In the genomic region with DNA sequence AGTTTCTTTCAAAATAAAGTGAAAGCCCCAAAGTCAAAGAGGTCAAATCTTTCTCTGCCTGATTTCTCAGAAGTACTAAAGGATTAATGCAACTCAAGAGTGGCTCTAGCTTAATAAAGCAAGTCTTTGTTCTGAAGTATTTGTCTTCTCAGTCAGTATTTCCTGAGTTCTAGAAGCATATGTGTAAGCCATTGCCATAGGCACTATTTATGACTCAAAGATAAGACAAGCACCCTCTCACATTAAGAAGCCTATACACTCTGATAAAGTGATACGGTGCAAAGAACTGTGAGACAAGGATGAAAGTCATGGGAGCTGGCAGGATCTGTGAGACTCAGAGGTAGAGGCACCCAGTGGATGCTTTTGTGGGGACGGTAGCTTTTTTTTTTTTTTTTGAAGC, we compare ENCODE assay signal across 18 cellular contexts.
A peak's percentile ranks its signal among the peaks of the same experiment; 100 is the strongest.
DNase-seq lines count a peak whose midpoint lies in the region; ATAC-seq, FAIRE-seq and TF ChIP-seq lines count a peak whose summit lies in the region.
"Had no signal": no experiment of that assay in that cellular context is flagged by ENCODE, and none has a peak within 500 bp of the region (broad histone marks: within the 10 kb centered on the region; RNA-seq: fewer than 3 reads in every experiment).

No MANE protein-coding gene starts in this region.

- FAIRE-seq in K562 (lab: Jason Lieb, UNC) = no peak
- FAIRE-seq: GM12892, H1 had no signal

- 0% methylated on average over 1 of the region's 2 CpGs for whole genome bisulfite sequencing in K562 (ENCODE audit: insufficient coverage, low coverage, missing lambda C conversion rate)

- H3K9me3 ChIP-seq in K562 (replicated peaks; ENCODE audit: control insufficient read depth, insufficient read depth, low read depth, low read length) (no peaks in the 10 kb centered on the region), right atrium auricular region (no peaks in the 10 kb centered on the region)
- H3K9me3 ChIP-seq: BLaER1, SJCRH30 had no signal

- TF ChIP-seq POLR2A in K562 (conservative IDR thresholded peaks at IDR 0.05) = no peak

- H3K4me1 ChIP-seq in K562 (replicated peaks in 1 of 2; ENCODE audit: control insufficient read depth in 2 of 2, insufficient read depth in 2 of 2, low read length in 2 of 2) = no peaks in the 10 kb centered on the region
- no peaks in the 10 kb centered on the region for H3K4me1 ChIP-seq in right atrium auricular region
- H3K4me1 ChIP-seq: BLaER1 had no signal

- TF ChIP-seq CTCF in K562 (IDR thresholded peaks at IDR 0.05 in 2 of 3, conservative IDR thresholded peaks at IDR 0.05 in 1 of 3; ENCODE audit: insufficient read depth in 2 of 3, low read depth in 1 of 3, low read length in 3 of 3) = no peak
- TF ChIP-seq CTCF in fibroblast of pulmonary artery (IDR thresholded peaks at IDR 0.05; ENCODE audit: low read length, missing control alignments) = no peak
- TF ChIP-seq CTCF in retinal pigment epithelial cell (conservative IDR thresholded peaks at IDR 0.05; ENCODE audit: low read depth, low read length) = no peak
- TF ChIP-seq CTCF in right atrium auricular region (IDR thresholded peaks at IDR 0.05) = no peak

- peak overlapping the region; percentile 30 for H3K27ac Mint-ChIP-seq in activated naive CD4-positive, alpha-beta T cell treated with anti-CD3 and anti-CD28 coated beads, Interleukin-2, amount 50 U/mL, for 24 hours
- H3K27ac Mint-ChIP-seq in activated naive CD4-positive, alpha-beta T cell treated with anti-CD3 and anti-CD28 coated beads, Interleukin-2, amount 10 ng/mL, durations not matched to agents 7 days and 5 days = no peak overlapping the region
- H3K27ac Mint-ChIP-seq: CD8-positive, alpha-beta memory T cell had no signal

- no peaks in the 10 kb centered on the region for H3K4me1 Mint-ChIP-seq in activated naive CD4-positive, alpha-beta T cell treated with anti-CD3 and anti-CD28 coated beads, Interleukin-2, amount 50 U/mL, for 24 hours
- no peaks in the 10 kb centered on the region for H3K4me1 Mint-ChIP-seq in activated naive CD4-positive, alpha-beta T cell treated with anti-CD3 and anti-CD28 coated beads, Interleukin-2, amount 10 ng/mL, durations not matched to agents 7 days and 5 days
- H3K4me1 Mint-ChIP-seq: CD8-positive, alpha-beta memory T cell had no signal

- no peaks in the 10 kb centered on the region for H3K9me3 Mint-ChIP-seq in activated naive CD4-positive, alpha-beta T cell treated with anti-CD3 and anti-CD28 coated beads, Interleukin-2, amount 50 U/mL, for 24 hours
- H3K9me3 Mint-ChIP-seq in activated naive CD4-positive, alpha-beta T cell treated with anti-CD3 and anti-CD28 coated beads, Interleukin-2, amount 10 ng/mL, durations not matched to agents 7 days and 5 days = no peaks in the 10 kb centered on the region
- H3K9me3 Mint-ChIP-seq: CD8-positive, alpha-beta memory T cell had no signal

- TF ChIP-seq EP300 in K562 (IDR thresholded peaks at IDR 0.05; ENCODE audit: low read length) = no peak

- no peak overlapping the region for H2AFZ ChIP-seq in K562 (ENCODE audit: low read depth, low read length)

- no peaks in the 10 kb centered on the region for H3K27me3 Mint-ChIP-seq in activated naive CD4-positive, alpha-beta T cell treated with anti-CD3 and anti-CD28 coated beads, Interleukin-2, amount 50 U/mL, for 24 hours
- peaks cover 17% of the 10 kb centered on the region for H3K27me3 Mint-ChIP-seq in activated naive CD4-positive, alpha-beta T cell treated with anti-CD3 and anti-CD28 coated beads, Interleukin-2, amount 10 ng/mL, durations not matched to agents 7 days and 5 days

- no peak for TF ChIP-seq RAD21 in K562 (CRISPR knock-in tag; conservative IDR thresholded peaks at IDR 0.05 in 1 of 2, IDR thresholded peaks at IDR 0.05 in 1 of 2)

- H3K27me3 ChIP-seq in K562 (ENCODE audit: control insufficient read depth in 2 of 2, insufficient read depth in 2 of 2, low read length in 2 of 2) = peaks cover 12 to 13% of the 10 kb centered on the region in 2 experiments; a peak in 4 of 5 replicates
- no peaks in the 10 kb centered on the region for H3K27me3 ChIP-seq in right atrium auricular region
- H3K27me3 ChIP-seq: BLaER1, SJCRH30 had no signal

- no peak overlapping the region for H3K4me2 ChIP-seq in K562 (ENCODE audit: insufficient read depth, low read length)
- H3K4me2 ChIP-seq: BLaER1 had no signal

- H3K27ac ChIP-seq in K562 (ENCODE audit: extremely low read depth, low read depth, low read length) = no peak overlapping the region
- H3K27ac ChIP-seq in right atrium auricular region = no peak overlapping the region
- H3K27ac ChIP-seq: BLaER1, SJCRH30 had no signal

- H4K20me1 ChIP-seq in K562 (replicated peaks; ENCODE audit: control insufficient read depth, insufficient read depth, low read length) = no peaks in the 10 kb centered on the region
- H4K20me1 ChIP-seq: BLaER1 had no signal

- H3K4me3 ChIP-seq in K562 = no peak overlapping the region
- H3K4me3 ChIP-seq in fibroblast of pulmonary artery (replicated peaks; ENCODE audit: low read depth, low read length) = no peak overlapping the region
- no peak overlapping the region for H3K4me3 ChIP-seq in retinal pigment epithelial cell (ENCODE audit: low read length)
- H3K4me3 ChIP-seq in right atrium auricular region = no peak overlapping the region
- H3K4me3 ChIP-seq: BLaER1, SJCRH30 had no signal

- in situ Hi-C loops in K562 (cut with MboI) = no loop called here

- DNase-seq in activated naive CD4-positive, alpha-beta T cell treated with anti-CD3 and anti-CD28 coated beads, Interleukin-2, amount 10 ng/mL, durations not matched to agents 7 days and 5 days = no peak
- DNase-seq in K562 (ENCODE audit: extremely low read depth in 1 of 4, low spot score in 3 of 4) (no peak), fibroblast of pulmonary artery (ENCODE audit: low read depth) (peak; percentile 6), retinal pigment epithelial cell (ENCODE audit: low read depth) (peak; percentile 43), AML-193 (lab: John Stamatoyannopoulos, UW) (no peak), right atrium auricular region (ENCODE audit: low spot score) (no peak)
- DNase-seq in central memory CD4-positive, alpha-beta T cell = no peak
- DNase-seq: 8988T; CD8-positive, alpha-beta memory T cell; NCI-H187 treated with DMSO at 0.1 percent for 48 hours; NCI-H446; NCI-H69; RPMI8226 had no signal

- H3K36me3 Mint-ChIP-seq in activated naive CD4-positive, alpha-beta T cell treated with anti-CD3 and anti-CD28 coated beads, Interleukin-2, amount 50 U/mL, for 24 hours = no peaks in the 10 kb centered on the region
- no peaks in the 10 kb centered on the region for H3K36me3 Mint-ChIP-seq in activated naive CD4-positive, alpha-beta T cell treated with anti-CD3 and anti-CD28 coated beads, Interleukin-2, amount 10 ng/mL, durations not matched to agents 7 days and 5 days
- H3K36me3 Mint-ChIP-seq: CD8-positive, alpha-beta memory T cell had no signal

- H3K36me3 ChIP-seq in K562 (ENCODE audit: control insufficient read depth, insufficient read depth, low read length) = no peaks in the 10 kb centered on the region
- no peaks in the 10 kb centered on the region for H3K36me3 ChIP-seq in right atrium auricular region

- H3K9me1 ChIP-seq in K562 (ENCODE audit: control insufficient read depth, insufficient read depth, low read length) = no peaks in the 10 kb centered on the region

- POLR2A ChIA-PET in K562 (lab: Yijun Ruan, JAX) = interaction anchor here (1.5 kb wide), 1 partner anchor 140 kb away, joined by 3 read pairs; no protein-coding TSS in a partner anchor

- intact Hi-C loops in K562 (cut with micrococcal nuclease) = no loop called here

- no peak for ATAC-seq in K562

- H3K79me2 ChIP-seq in K562 (ENCODE audit: control insufficient read depth, insufficient read depth, low read length) = no peaks in the 10 kb centered on the region

- BruUV-seq in K562 (replicated peaks; lab: Mats Ljungman, UMichigan) = no TSS peak

- no peak overlapping the region for H3K9ac ChIP-seq in K562 (ENCODE audit: insufficient read depth in 1 of 2, low read depth in 2 of 2, low read length in 2 of 2)
- H3K9ac ChIP-seq: BLaER1 had no signal

- no peak overlapping the region for H3K4me3 Mint-ChIP-seq in activated naive CD4-positive, alpha-beta T cell treated with anti-CD3 and anti-CD28 coated beads, Interleukin-2, amount 50 U/mL, for 24 hours
- no peak overlapping the region for H3K4me3 Mint-ChIP-seq in activated naive CD4-positive, alpha-beta T cell treated with anti-CD3 and anti-CD28 coated beads, Interleukin-2, amount 10 ng/mL, durations not matched to agents 7 days and 5 days
- H3K4me3 Mint-ChIP-seq: CD8-positive, alpha-beta memory T cell had no signal

- CTCF ChIA-PET in activated naive CD4-positive, alpha-beta T cell treated with anti-CD3 and anti-CD28 coated beads, Interleukin-2, amount 10 ng/mL, durations not matched to agents 7 days and 5 days (lab: Charles Lee) = no interaction called here
- CTCF ChIA-PET in K562 (lab: Yijun Ruan, JAX; ENCODE audit: low intra/inter-chr PET ratio) = no interaction called here

TF ChIP-seq in K562, 482 proteins besides CTCF, POLR2A, EP300 and RAD21:
- TF ChIP-seq PBX2 (CRISPR knock-in tag; IDR thresholded peaks at IDR 0.05; ENCODE audit: low read depth) (no peak), PBX2 (tag; conservative IDR thresholded peaks at IDR 0.05; ENCODE audit: low read depth) (0 out of 2 replicates have a peak, but pooled peaks have one; percentile 6), L3MBTL2 (IDR thresholded peaks at IDR 0.05) (no peak)

Comparison
In these comparisons a context has a peak if more than half of its experiments do, and no peak if none do; other contexts are left out.
1. DNase-seq: peak in fibroblast of pulmonary artery (single experiment) and retinal pigment epithelial cell (single experiment); none in activated naive CD4-positive, alpha-beta T cell treated with anti-CD3 and anti-CD28 coated beads, Interleukin-2, amount 10 ng/mL, durations not matched to agents 7 days and 5 days (single experiment), K562 (0 of 4), AML-193 (0 of 2), central memory CD4-positive, alpha-beta T cell (single experiment) and right atrium auricular region (single experiment).